Comparison of ENCODE assay signal across 8 cellular contexts in genomic region chrX:79270401-79270800, GRCh38.
DNase-seq lines count a peak whose midpoint lies in the region; ATAC-seq and TF ChIP-seq lines count a peak whose summit lies in the region.

No MANE protein-coding gene starts in this region.

- no peaks in the 10 kb centered on the region for H3K9me3 Mint-ChIP-seq in endothelial cell (ENCODE audit: unreplicated experiment)

- TF ChIP-seq CTCF in endothelial cell (IDR thresholded peaks at IDR 0.05; ENCODE audit: unreplicated experiment) = no peak

- no peaks in the 10 kb centered on the region for H3K27me3 Mint-ChIP-seq in endothelial cell (ENCODE audit: unreplicated experiment)

- ATAC-seq in GM19351 (IDR thresholded peaks at IDR 0.05; ENCODE audit: unreplicated experiment) = peak; percentile 98
- ATAC-seq in HG03442 (IDR thresholded peaks at IDR 0.05; ENCODE audit: unreplicated experiment) = peak; percentile 87
- peak; percentile 99 for ATAC-seq in activated CD4-positive, CD25-positive, alpha-beta regulatory T cell treated with anti-CD3 and anti-CD28 coated beads, Interleukin-2, amount 50 U/mL, for 24 hours

- H3K4me2 ChIP-seq in BLaER1 treated with 17β-estradiol and CSF1 and Interleukin-3, amounts not matched to agents 10 nM and 100 nM = peak overlapping the region in 5 of 11 experiments; percentile 11 to 22 (median 16); a peak in 6 of 22 replicates

- DNase-seq in endothelial cell (ENCODE audit: low spot score) (peak; percentile 43), HPDE6-E6E7 (ENCODE audit: extremely low spot score) (no peak), NCI-H1436 treated with DMSO at 0.1 percent for 48 hours (lab: John Stamatoyannopoulos, UW) (no peak)
- DNase-seq in stimulated activated CD4-positive, alpha-beta T cell treated with anti-CD3 and anti-CD28 coated beads, Interleukin-15, amount 100 ng/mL, for 1 hour (ENCODE audit: low read depth in 1 of 2, low spot score in 1 of 2) = peak; percentile 40 to 54

- no peak overlapping the region; a peak in 2 of 22 replicates for H3K9ac ChIP-seq in BLaER1 treated with 17β-estradiol and CSF1 and Interleukin-3, amounts not matched to agents 10 nM and 100 nM

- H3K27ac ChIP-seq in BLaER1 treated with 17β-estradiol and CSF1 and Interleukin-3, amounts not matched to agents 10 nM and 100 nM = peak overlapping the region in 6 of 11 experiments; percentile 30 to 75 (median 50); a peak in 12 of 22 replicates

- H3K4me3 Mint-ChIP-seq in endothelial cell (ENCODE audit: unreplicated experiment) = no peak overlapping the region

- H3K36me3 ChIP-seq in BLaER1 treated with 17β-estradiol and CSF1 and Interleukin-3, amounts not matched to agents 10 nM and 100 nM = no peaks in the 10 kb centered on the region

- peaks cover 0 to 1% (median 0%) of the 10 kb centered on the region in 11 experiments; a peak in 2 of 22 replicates for H3K9me3 ChIP-seq in BLaER1 treated with 17β-estradiol and CSF1 and Interleukin-3, amounts not matched to agents 10 nM and 100 nM (replicated peaks in 1 of 11)

- H3K4me3 ChIP-seq in BLaER1 treated with 17β-estradiol and CSF1 and Interleukin-3, amounts not matched to agents 10 nM and 100 nM = no peak overlapping the region

- peaks cover 70 to 90% (median 81%) of the 10 kb centered on the region in 11 experiments for H3K27me3 ChIP-seq in BLaER1 treated with 17β-estradiol and CSF1 and Interleukin-3, amounts not matched to agents 10 nM and 100 nM

- H3K27ac Mint-ChIP-seq in endothelial cell (ENCODE audit: unreplicated experiment) = no peak overlapping the region

- no peaks in the 10 kb centered on the region for H4K20me1 ChIP-seq in BLaER1 treated with 17β-estradiol and CSF1 and Interleukin-3, amounts not matched to agents 10 nM and 100 nM

- H3K4me1 ChIP-seq in BLaER1 treated with 17β-estradiol and CSF1 and Interleukin-3, amounts not matched to agents 10 nM and 100 nM = peaks cover 0 to 25% (median 8%) of the 10 kb centered on the region in 10 experiments; a peak in 8 of 20 replicates

- H3K36me3 Mint-ChIP-seq in endothelial cell (ENCODE audit: low read depth, unreplicated experiment) = no peaks in the 10 kb centered on the region

- H3K4me1 Mint-ChIP-seq in endothelial cell (ENCODE audit: unreplicated experiment) = no peaks in the 10 kb centered on the region

Comparison
In these comparisons a context has a peak if more than half of its experiments do, and no peak if none do; other contexts are left out.
1. DNase-seq: peak in endothelial cell (single experiment) and stimulated activated CD4-positive, alpha-beta T cell treated with anti-CD3 and anti-CD28 coated beads, Interleukin-15, amount 100 ng/mL, for 1 hour (2 of 2); none in HPDE6-E6E7 (single experiment) and NCI-H1436 treated with DMSO at 0.1 percent for 48 hours (single experiment).
2. Peak in every context shown above with its lines, with median percentiles within 50 percentile points of each other: ATAC-seq.